In the genomic region with DNA sequence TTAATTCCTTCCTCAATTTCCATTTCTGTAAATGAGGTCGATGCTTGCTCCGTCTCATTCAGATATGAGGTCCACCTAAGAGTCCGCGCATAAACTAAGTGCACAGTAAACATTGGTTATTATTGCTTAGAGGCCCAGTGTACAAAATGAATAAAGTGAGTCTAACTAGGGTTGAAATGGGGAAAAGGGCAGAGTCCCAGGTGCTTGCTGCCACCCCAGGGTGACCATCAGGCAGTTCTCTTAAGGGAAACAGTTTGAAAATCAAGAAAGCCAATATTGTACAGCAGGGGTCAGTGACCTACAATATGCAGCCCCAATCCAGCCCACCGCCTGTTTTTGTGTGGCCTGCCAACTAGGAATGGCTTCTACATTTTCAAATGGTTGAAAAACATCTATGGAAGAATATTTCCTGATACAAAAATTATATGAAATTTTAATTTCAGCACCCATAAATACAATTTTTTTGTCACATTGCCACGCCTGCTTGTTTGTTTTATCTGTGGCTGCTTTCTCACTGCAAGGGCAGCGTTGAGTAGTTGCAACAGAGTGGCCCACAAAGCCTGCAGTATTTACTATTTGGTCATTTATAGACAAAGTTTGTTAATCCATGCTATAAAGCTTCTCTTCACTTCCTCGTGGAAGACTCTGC, we compare ENCODE assay signal across 22 cellular contexts. TPM values are rescaled to one million over a fixed set of nuclear protein-coding genes. Genes with fewer than 3 reads are reported as not detected.
DNase-seq lines count a peak whose midpoint lies in the region; ATAC-seq, FAIRE-seq and TF ChIP-seq lines count a peak whose summit lies in the region.
"Had no signal": no experiment of that assay in that cellular context is flagged by ENCODE, and none has a peak within 500 bp of the region (broad histone marks: within the 10 kb centered on the region; RNA-seq: fewer than 3 reads in every experiment).

No MANE protein-coding gene starts in this region.

- no peaks in the 10 kb centered on the region for H4K20me1 ChIP-seq in GM23338 (replicated peaks; ENCODE audit: insufficient read depth)
- H4K20me1 ChIP-seq: BLaER1 treated with 17β-estradiol and CSF1 and Interleukin-3, amounts not matched to agents 10 nM and 100 nM had no signal

- H3K27ac ChIP-seq in GM23338 (ENCODE audit: low read depth): no peak overlapping the region
- H3K27ac ChIP-seq: BLaER1 treated with 17β-estradiol and CSF1 and Interleukin-3, amounts not matched to agents 10 nM and 100 nM; HL-60 had no signal

- H3K36me3 Mint-ChIP-seq in GM23338 (ENCODE audit: low read depth): no peaks in the 10 kb centered on the region
- H3K36me3 Mint-ChIP-seq: CD8-positive, alpha-beta T cell had no signal

- H3K4me1 ChIP-seq in GM23338 (ENCODE audit: insufficient read depth) (no peaks in the 10 kb centered on the region), mucosa of descending colon (ENCODE audit: low read depth) (no peaks in the 10 kb centered on the region), BE2C (no peaks in the 10 kb centered on the region)
- H3K4me1 ChIP-seq: HAP-1 had no signal

- H3K27ac Mint-ChIP-seq in GM23338: 0 out of 2 replicates have a peak overlapping the region, but pooled peaks have one; percentile 47
- H3K27ac Mint-ChIP-seq: CD8-positive, alpha-beta T cell had no signal

- H3K4me3 ChIP-seq in GM23338: no peak overlapping the region
- no peak overlapping the region for H3K4me3 ChIP-seq in fibroblast of villous mesenchyme (ENCODE audit: low read depth, low read length)
- no peak overlapping the region for H3K4me3 ChIP-seq in mucosa of descending colon
- no peak overlapping the region for H3K4me3 ChIP-seq in BE2C (ENCODE audit: low read depth, low read length)
- H3K4me3 ChIP-seq: BLaER1 treated with 17β-estradiol and CSF1 and Interleukin-3, amounts not matched to agents 10 nM and 100 nM; HAP-1; K562 had no signal

- no peak overlapping the region for H2AFZ ChIP-seq in GM23338

- H3K9me2 ChIP-seq in GM23338 (ENCODE audit: insufficient read depth): no peaks in the 10 kb centered on the region

- DNase-seq in GM23338 (ENCODE audit: low spot score) (no peak), fibroblast of villous mesenchyme (ENCODE audit: low read depth) (peak; percentile 14), left lobe of liver (ENCODE audit: low spot score) (no peak), mucosa of descending colon (no peak), BE2C (no peak), GM12891 (ENCODE audit: insufficient read length, low spot score) (no peak)
- DNase-seq: 8988T; CD8-positive, alpha-beta T cell; DMS 273 treated with DMSO at 0.1 percent for 48 hours; IMR-90 had no signal

- no peaks in the 10 kb centered on the region for H3F3A ChIP-seq in GM23338 (replicated peaks; ENCODE audit: low read depth)

- H3K36me3 ChIP-seq in GM23338 (ENCODE audit: insufficient read depth) (no peaks in the 10 kb centered on the region; the same call in 1 of the 2 replicates), mucosa of descending colon (ENCODE audit: low read depth) (no peaks in the 10 kb centered on the region), BE2C (no peaks in the 10 kb centered on the region)
- H3K36me3 ChIP-seq: BLaER1 treated with 17β-estradiol and CSF1 and Interleukin-3, amounts not matched to agents 10 nM and 100 nM; HAP-1 had no signal

- H3K4me2 ChIP-seq in GM23338: no peak overlapping the region
- H3K4me2 ChIP-seq: BLaER1 treated with 17β-estradiol and CSF1 and Interleukin-3, amounts not matched to agents 10 nM and 100 nM had no signal

- no peaks in the 10 kb centered on the region for H3K79me2 ChIP-seq in GM23338 (replicated peaks; ENCODE audit: insufficient read depth)

- H3K9me3 ChIP-seq in mucosa of descending colon (no peaks in the 10 kb centered on the region), BE2C (no peaks in the 10 kb centered on the region)
- H3K9me3 ChIP-seq: HAP-1 had no signal

- no peak for TF ChIP-seq POLR2A in GM12891 (IDR thresholded peaks at IDR 0.05; ENCODE audit: low read depth, low read length)

- H3K4me1 Mint-ChIP-seq in GM23338: no peaks in the 10 kb centered on the region

- FAIRE-seq in GM12891 (lab: Jason Lieb, UNC): no peak
- FAIRE-seq: G401.6, GM12892, GM18507, K562 had no signal

- intact Hi-C loops in mucosa of descending colon (cut with DNase I, micrococcal nuclease): no loop called here

- H3K9me3 Mint-ChIP-seq in GM23338: no peaks in the 10 kb centered on the region
- H3K9me3 Mint-ChIP-seq: CD8-positive, alpha-beta T cell had no signal

- no peak for ATAC-seq in GM23338
- peak; percentile 62 for ATAC-seq in left lobe of liver
- ATAC-seq in mucosa of descending colon: peak; percentile 25
- no peak for ATAC-seq in GM19035 (IDR thresholded peaks at IDR 0.05; ENCODE audit: unreplicated experiment)
- ATAC-seq: CD8-positive, alpha-beta T cell; K562 had no signal

- H3K4me3 Mint-ChIP-seq in GM23338: no peak overlapping the region
- H3K4me3 Mint-ChIP-seq: CD8-positive, alpha-beta T cell had no signal

- H3K27me3 Mint-ChIP-seq in GM23338 (ENCODE audit: insufficient read depth, low read depth, poor library complexity): peaks cover 3% of the 10 kb centered on the region

- no peaks in the 10 kb centered on the region for H3K27me3 ChIP-seq in GM23338 (ENCODE audit: insufficient read depth)
- H3K27me3 ChIP-seq in BE2C: peaks cover 30% of the 10 kb centered on the region
- H3K27me3 ChIP-seq: BLaER1 treated with 17β-estradiol and CSF1 and Interleukin-3, amounts not matched to agents 10 nM and 100 nM had no signal

- TF ChIP-seq CTCF in GM23338 (conservative IDR thresholded peaks at IDR 0.05; ENCODE audit: low read depth in 2 of 2): no peak
- no peak for TF ChIP-seq CTCF in fibroblast of villous mesenchyme (IDR thresholded peaks at IDR 0.05; ENCODE audit: insufficient read depth, low read depth, low read length)
- no peak for TF ChIP-seq CTCF in mucosa of descending colon (IDR thresholded peaks at IDR 0.05)
- TF ChIP-seq CTCF in BE2C (IDR thresholded peaks at IDR 0.05; ENCODE audit: low read depth, low read length): no peak

TF ChIP-seq in GM23338, 12 proteins besides CTCF, POLR2A, EP300 and RAD21 (continues in another document):
- TF ChIP-seq ZNF331 (CRISPR knock-in tag; IDR thresholded peaks at IDR 0.05; ENCODE audit: low read depth) (no peak), JUNB (IDR thresholded peaks at IDR 0.05; ENCODE audit: unreplicated experiment) (no peak), ZNF114 (CRISPR knock-in tag; IDR thresholded peaks at IDR 0.05) (no peak), EZH2phosphoT487 (IDR thresholded peaks at IDR 0.05; ENCODE audit: unreplicated experiment) (no peak), POLR2AphosphoS5 (IDR thresholded peaks at IDR 0.05; ENCODE audit: low read depth) (no peak), NANOG (IDR thresholded peaks at IDR 0.05; ENCODE audit: borderline replicate concordance) (no peak)

TF ChIP-seq in GM12891, 5 proteins besides CTCF, POLR2A, EP300 and RAD21:
- no peak for TF ChIP-seq SPI1 (IDR thresholded peaks at IDR 0.05; ENCODE audit: low read depth, low read length)
- no peak for TF ChIP-seq POLR2AphosphoS5 (IDR thresholded peaks at IDR 0.05; ENCODE audit: low read depth, low read length)
- no peak for TF ChIP-seq TAF1 (IDR thresholded peaks at IDR 0.05; ENCODE audit: low read depth, low read length)
- no peak for TF ChIP-seq POU2F2 (IDR thresholded peaks at IDR 0.05; ENCODE audit: low read depth, low read length)
- no peak for TF ChIP-seq PAX5 (IDR thresholded peaks at IDR 0.05; ENCODE audit: insufficient read depth, low read length, severe bottlenecking)

RNA-seq across cellular contexts. Expression of gene SLC13A3, which starts 43.3 kb away (rescaled TPM):
- 8.6 and 9.3 TPM in 2 replicates for total RNA-seq in GM23338 (2014; rRNA removed; shearing (Covaris generic))
- 7.2 and 9.1 TPM in 2 replicates for polyA plus RNA-seq in GM23338 (2016; fragmentation: Nextera tagmentation; extraction: Ambion mirVana)
- total RNA-seq in fibroblast of villous mesenchyme (1.6 and 4.3 TPM in 2 replicates), left lobe of liver (7.1 TPM), mucosa of descending colon (under 1 TPM in 2 of 3 donors, not detected in 1; 0.27 to 0.54 TPM)
- polyA plus RNA-seq in BE2C (2012; ENCODE audit: insufficient read depth, insufficient read length, low read depth): 0.17 TPM
- polyA plus RNA-seq in GM12891 (2012; ENCODE audit: low read depth, missing spikeins): 0.18 TPM
- total RNA-seq: H4, HT1080 had no signal

RNA-seq across cellular contexts. Expression of gene OCSTAMP, which starts 57.5 kb away (rescaled TPM):
- 0.45 TPM in 1 of 2 replicates, not detected in the other for total RNA-seq in GM23338 (2014; rRNA removed; shearing (Covaris generic))
- polyA plus RNA-seq in GM23338 (2016; fragmentation: Nextera tagmentation; extraction: Ambion mirVana): 0.32 TPM in 1 of 2 replicates, not detected in the other
- not detected in 2 replicates for total RNA-seq in fibroblast of villous mesenchyme
- not detected for total RNA-seq in left lobe of liver
- not detected for total RNA-seq in mucosa of descending colon
- polyA plus RNA-seq in BE2C (2012; ENCODE audit: insufficient read depth, insufficient read length, low read depth): not detected
- polyA plus RNA-seq in GM12891 (2012; ENCODE audit: low read depth, missing spikeins): 0.17 TPM
- total RNA-seq: A673; CD8-positive, alpha-beta T cell; H4; HT1080; IMR-90; K562 had no signal
- polyA plus RNA-seq: AG04450, IMR-90, K562 had no signal

Comparison
In these comparisons a context has a peak if more than half of its experiments do, and no peak if none do; other contexts are left out.
1. ATAC-seq: peak in left lobe of liver (single experiment) and mucosa of descending colon (single experiment); none in GM23338 (single experiment) and GM19035 (single experiment).